Comparison of ENCODE assay signal across 8 cellular contexts in genomic region chr6:147204060-147204785, GRCh38. TPM values are rescaled to one million over a fixed set of nuclear protein-coding genes. Genes with fewer than 3 reads are reported as not detected.
DNase-seq lines count a peak whose midpoint lies in the region; ATAC-seq and TF ChIP-seq lines count a peak whose summit lies in the region.

STXBP5 (plus strand) TSS chr6:147204417; CDS start chr6:147204533, 116 bp downstream.

- ATAC-seq in GM18868 (IDR thresholded peaks at IDR 0.05; ENCODE audit: unreplicated experiment) (peak; percentile 22), HG03108 (IDR thresholded peaks at IDR 0.05; ENCODE audit: unreplicated experiment) (peak; percentile 25), thoracic aorta (ENCODE audit: insufficient number of reproducible peaks, low FRiP score, low read depth) (peak; percentile 10)

- TF ChIP-seq CTCF in fibroblast of villous mesenchyme (IDR thresholded peaks at IDR 0.05; ENCODE audit: insufficient read depth, low read depth, low read length) = no peak
- TF ChIP-seq CTCF in nephron progenitor cell (IDR thresholded peaks at IDR 0.05) = no peak
- TF ChIP-seq CTCF in thoracic aorta (IDR thresholded peaks at IDR 0.05) = no peak

- peaks cover 3% of the 10 kb centered on the region for H3K27me3 Mint-ChIP-seq in nephron progenitor cell (ENCODE audit: low read depth, poor library complexity)

- peaks cover 15 to 16% of the 10 kb centered on the region in 2 donors for H3K4me1 ChIP-seq in thoracic aorta (ENCODE audit: control insufficient read depth in 1 of 2, low read depth in 2 of 2)

- H3K36me3 ChIP-seq in thoracic aorta = no peaks in the 10 kb centered on the region

- peak within 1 kb of the TSS; percentile 97 for H3K27ac Mint-ChIP-seq in nephron progenitor cell

- H3K27me3 ChIP-seq in thoracic aorta (replicated peaks; ENCODE audit: insufficient read depth) = no peaks in the 10 kb centered on the region

- no peaks in the 10 kb centered on the region for H3K9me3 ChIP-seq in thoracic aorta

- H3K4me1 Mint-ChIP-seq in nephron progenitor cell = peaks cover 48% of the 10 kb centered on the region

- peak within 1 kb of the TSS; percentile 97 for H3K27ac ChIP-seq in thoracic aorta

- H3K9me3 Mint-ChIP-seq in nephron progenitor cell = no peaks in the 10 kb centered on the region

- peak within 1 kb of the TSS; percentile 97 for H3K4me3 Mint-ChIP-seq in nephron progenitor cell

- no peaks in the 10 kb centered on the region for H3K36me3 Mint-ChIP-seq in nephron progenitor cell (ENCODE audit: low read depth)

- DNase-seq in AG20443 (ENCODE audit: low spot score) (peak; percentile 59), fibroblast of villous mesenchyme (ENCODE audit: low read depth) (peak; percentile 61), nephron progenitor cell (peak; percentile 59), thoracic aorta (ENCODE audit: low spot score) (no peak)
- DNase-seq in activated effector memory CD4-positive, alpha-beta T cell treated with Interleukin-2 at 50 U/mL for 16 hours = peak; percentile 28

- H3K4me3 ChIP-seq in fibroblast of villous mesenchyme (ENCODE audit: low read depth, low read length) (peak within 1 kb of the TSS; percentile 94), thoracic aorta (peak within 1 kb of the TSS; percentile 96)

TF ChIP-seq in PFSK-1, 5 proteins besides CTCF, POLR2A, EP300 and RAD21:
- TF ChIP-seq TAF1 (IDR thresholded peaks at IDR 0.05; ENCODE audit: borderline replicate concordance, insufficient read depth, low read length) (peak; percentile 2; the same call in 1 of the 2 replicates), REST (IDR thresholded peaks at IDR 0.05; ENCODE audit: insufficient read depth in 1 of 2, low read depth in 2 of 2, low read length in 2 of 2) (0 out of 4 replicates have a peak, but pooled peaks have one; percentile 6 to 7), SIN3A (IDR thresholded peaks at IDR 0.05; ENCODE audit: borderline replicate concordance, insufficient read depth, low read length) (no peak), FOXP2 (optimal IDR thresholded peaks at IDR 0.05; ENCODE audit: borderline replicate concordance, extremely low read depth, extremely low read length, insufficient read depth) (no peak)

RNA-seq across cellular contexts. Expression of gene STXBP5, which starts in this region (rescaled TPM):
- 11.6 TPM for polyA plus RNA-seq in PFSK-1 (2012; ENCODE audit: insufficient read length, low read depth)
- 65.4 and 89.8 TPM in 2 replicates for total RNA-seq in fibroblast of villous mesenchyme
- total RNA-seq in thoracic aorta = 10 to 100 TPM; 22.2 to 27.3 TPM
